Comparison of ENCODE assay signal across 15 cellular contexts in genomic region chr2:23606968-23607367, GRCh38.
DNase-seq lines count a peak whose midpoint lies in the region; ATAC-seq and TF ChIP-seq lines count a peak whose summit lies in the region.
"Had no signal": no experiment of that assay in that cellular context is flagged by ENCODE, and none has a peak within 500 bp of the region (broad histone marks: within the 10 kb centered on the region; RNA-seq: fewer than 3 reads in every experiment).

No MANE protein-coding gene starts in this region.

- BruUV-seq in mammary epithelial cell (replicated peaks; lab: Mats Ljungman, UMichigan): no TSS peak

- no peak overlapping the region for H3K4me2 ChIP-seq in mammary epithelial cell (ENCODE audit: insufficient read depth, low read depth, low read length)

- no peak overlapping the region for H3K9ac ChIP-seq in mammary epithelial cell (ENCODE audit: insufficient read depth, low read length)

- H3K4me3 ChIP-seq in mammary epithelial cell (replicated peaks in 1 of 3; ENCODE audit: insufficient read depth in 1 of 3, low read depth in 2 of 3, low read length in 3 of 3): no peak overlapping the region
- H3K4me3 ChIP-seq in suprapubic skin: no peak overlapping the region
- H3K4me3 ChIP-seq: esophagus squamous epithelium had no signal

- no peaks in the 10 kb centered on the region for H3K79me2 ChIP-seq in mammary epithelial cell (ENCODE audit: insufficient read depth, low read length)

- no peak for TF ChIP-seq EP300 in suprapubic skin (IDR thresholded peaks at IDR 0.05)

- ATAC-seq in esophagus mucosa: no peak
- ATAC-seq: Panc1 had no signal

- CTCF ChIA-PET in mammary epithelial cell (lab: Charles Lee; ENCODE audit: low non-redundant PET): no interaction called here

- DNase-seq in EH (ENCODE audit: low read depth): peak; percentile 78
- DNase-seq in M059J (ENCODE audit: low read depth): peak; percentile 78
- DNase-seq in mammary epithelial cell: peak; percentile 71
- peak; percentile 95 for DNase-seq in myocyte (ENCODE audit: low read depth)
- no peak for DNase-seq in suprapubic skin (ENCODE audit: low spot score in 2 of 2)
- DNase-seq in COLO668 (lab: John Stamatoyannopoulos, UW; ENCODE audit: unreplicated experiment): no peak
- DNase-seq in NCI-H1417 treated with DMSO at 0.1 percent for 48 hours (lab: John Stamatoyannopoulos, UW): no peak
- DNase-seq: activated T-cell treated with anti-CD3 and anti-CD28 coated beads, Interleukin-2, amount 50 U/mL, for 48 hours; CD8-positive, alpha-beta memory T cell; central memory CD4-positive, alpha-beta T cell; esophagus squamous epithelium; NCI-H2171 treated with DMSO at 0.1 percent for 48 hours had no signal

- H4K20me1 ChIP-seq in mammary epithelial cell (ENCODE audit: insufficient read depth, low read length): no peaks in the 10 kb centered on the region

- no peaks in the 10 kb centered on the region for H3K27me3 ChIP-seq in mammary epithelial cell (ENCODE audit: insufficient read depth, low read length)
- no peaks in the 10 kb centered on the region for H3K27me3 ChIP-seq in suprapubic skin
- H3K27me3 ChIP-seq: esophagus squamous epithelium had no signal

- dilution Hi-C loops in mammary epithelial cell (cut with HindIII; ENCODE audit: low sequenced_read_pairs): no loop called here

- no peak overlapping the region for H2AFZ ChIP-seq in mammary epithelial cell (ENCODE audit: low read depth, low read length)

- H3K36me3 ChIP-seq in mammary epithelial cell (ENCODE audit: insufficient read depth, low read length) (no peaks in the 10 kb centered on the region), suprapubic skin (no peaks in the 10 kb centered on the region)
- H3K36me3 ChIP-seq: esophagus squamous epithelium had no signal

- intact Hi-C loops in mammary epithelial cell (cut with micrococcal nuclease): no loop called here

- in situ Hi-C loops in mammary epithelial cell (cut with MboI; ENCODE audit: low sequenced_read_pairs in 2 of 2): no loop called here

- TF ChIP-seq CTCF in mammary epithelial cell (conservative IDR thresholded peaks at IDR 0.05 in 1 of 2, IDR thresholded peaks at IDR 0.05 in 1 of 2; ENCODE audit: extremely low read depth in 1 of 2, insufficient read depth in 1 of 2, low read depth in 1 of 2, low read length in 2 of 2) (no peak), suprapubic skin (IDR thresholded peaks at IDR 0.05) (no peak)

- H3K4me1 ChIP-seq in mammary epithelial cell (ENCODE audit: insufficient read depth, low read length): peaks cover 9% of the 10 kb centered on the region
- H3K4me1 ChIP-seq in suprapubic skin: no peaks in the 10 kb centered on the region

- no peak for TF ChIP-seq POLR2A in suprapubic skin (IDR thresholded peaks at IDR 0.05)

- H3K27ac ChIP-seq in mammary epithelial cell (ENCODE audit: insufficient read depth, low read depth, low read length): no peak overlapping the region
- no peak overlapping the region for H3K27ac ChIP-seq in suprapubic skin
- H3K27ac ChIP-seq: esophagus squamous epithelium, VCaP had no signal

- H3K9me3 ChIP-seq in mammary epithelial cell (replicated peaks; ENCODE audit: insufficient read depth, low read length): peaks cover 26% of the 10 kb centered on the region
- H3K9me3 ChIP-seq in suprapubic skin: peaks cover 4% of the 10 kb centered on the region

Comparison
In these comparisons a context has a peak if more than half of its experiments do, and no peak if none do; other contexts are left out.
1. DNase-seq: peak in EH (single experiment), M059J (single experiment), mammary epithelial cell (single experiment) and myocyte (single experiment); none in suprapubic skin (0 of 2), COLO668 (single experiment) and NCI-H1417 treated with DMSO at 0.1 percent for 48 hours (single experiment).